12 cellular contexts compared by ENCODE assay signal in the genomic region with DNA sequence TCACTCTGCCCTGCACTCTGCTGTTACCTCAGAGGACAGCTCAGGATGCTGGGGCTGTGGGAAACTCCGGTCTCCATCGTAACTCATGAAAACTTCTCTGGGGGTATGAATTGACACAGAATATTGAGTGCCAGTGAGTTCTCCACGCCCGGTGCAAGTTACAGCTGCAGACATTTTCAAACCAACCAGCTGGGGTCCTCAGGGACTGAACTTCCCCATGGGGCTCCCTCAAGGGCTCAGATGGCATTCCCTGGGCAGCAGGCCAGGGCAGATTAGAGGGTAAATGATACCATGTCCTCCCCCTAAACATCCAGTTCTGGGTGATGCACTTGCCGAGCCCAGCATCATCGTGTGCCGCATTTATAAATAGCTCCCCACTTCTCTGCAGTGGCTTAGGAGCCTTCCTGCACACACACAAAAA. TPM values are rescaled to one million over a fixed set of nuclear protein-coding genes. Genes with fewer than 3 reads are reported as not detected.
A peak's percentile ranks its signal among the peaks of the same experiment; 100 is the strongest.
DNase-seq lines count a peak whose midpoint lies in the region; ATAC-seq and TF ChIP-seq lines count a peak whose summit lies in the region.
"Had no signal": no experiment of that assay in that cellular context is flagged by ENCODE, and none has a peak within 500 bp of the region (broad histone marks: within the 10 kb centered on the region; RNA-seq: fewer than 3 reads in every experiment).

No MANE protein-coding gene starts in this region.

- H3K4me3 Mint-ChIP-seq in endodermal cell: no peak overlapping the region

- no peaks in the 10 kb centered on the region for H3K27me3 Mint-ChIP-seq in endodermal cell (ENCODE audit: insufficient read depth)

- H3K27me3 ChIP-seq in right lobe of liver: no peaks in the 10 kb centered on the region
- no peaks in the 10 kb centered on the region for H3K27me3 ChIP-seq in endodermal cell (ENCODE audit: control insufficient read depth, insufficient read depth, low read length, poor library complexity, severe bottlenecking)

- TF ChIP-seq CTCF in right lobe of liver (IDR thresholded peaks at IDR 0.05): no peak
- no peak for TF ChIP-seq CTCF in endodermal cell (conservative IDR thresholded peaks at IDR 0.05)

- DNase-seq in Ammon's horn (ENCODE audit: low spot score) (peak; percentile 21), NCI-H2171 (lab: John Stamatoyannopoulos, UW) (peak; percentile 91), Right ventricle myocardium inferior (ENCODE audit: missing footprints) (no peak), right lobe of liver (no peak), endodermal cell (no peak), NCI-H187 (lab: John Stamatoyannopoulos, UW) (no peak)
- DNase-seq: amniotic stem cell, erythroblast had no signal

- H3K36me3 ChIP-seq in right lobe of liver (no peaks in the 10 kb centered on the region), endodermal cell (ENCODE audit: control insufficient read depth, insufficient read depth, low read length) (no peaks in the 10 kb centered on the region)
- H3K36me3 ChIP-seq: HAP-1 had no signal

- ATAC-seq in GM21825 (IDR thresholded peaks at IDR 0.05; ENCODE audit: unreplicated experiment) (peak; percentile 36), Right ventricle myocardium inferior (peak; percentile 93), right lobe of liver (no peak), GM21381 (IDR thresholded peaks at IDR 0.05; ENCODE audit: unreplicated experiment) (no peak)

- H3K9me3 Mint-ChIP-seq in endodermal cell: no peaks in the 10 kb centered on the region

- TF ChIP-seq POLR2A in right lobe of liver (IDR thresholded peaks at IDR 0.05): no peak

- H3K27ac ChIP-seq in right lobe of liver: no peak overlapping the region
- H3K27ac ChIP-seq in endodermal cell (ENCODE audit: low read depth, low read length): no peak overlapping the region
- H3K27ac ChIP-seq: C4-2B had no signal

- H3K4me1 Mint-ChIP-seq in endodermal cell: peaks cover 17% of the 10 kb centered on the region

- H3K36me3 Mint-ChIP-seq in endodermal cell (ENCODE audit: low read depth): no peaks in the 10 kb centered on the region

- 69% methylated on average over 2 of the region's 7 CpGs for WGBS in right lobe of liver (ENCODE audit: insufficient coverage, low coverage, low lambda C conversion rate, missing lambda C conversion rate)
- WGBS in endodermal cell (ENCODE audit: insufficient coverage in 1 of 2, insufficient read length in 1 of 2), 2 experiments: 82 to 91% methylated on average over 3 to 7 of the region's 7 CpGs

- no peak overlapping the region for H3K4me3 ChIP-seq in right lobe of liver
- no peak overlapping the region for H3K4me3 ChIP-seq in endodermal cell (ENCODE audit: low read length)
- H3K4me3 ChIP-seq: HAP-1 had no signal

- no peak overlapping the region for H3K9ac ChIP-seq in endodermal cell (ENCODE audit: extremely low read depth, low read length, poor library complexity, severe bottlenecking)

- H3K27ac Mint-ChIP-seq in endodermal cell: no peak overlapping the region

- intact Hi-C loops in Right ventricle myocardium inferior (cut with DNase I): loop anchor here (2.0 kb wide), 1 partner anchor 112 kb away; no protein-coding TSS in a partner anchor
- intact Hi-C loops in right lobe of liver (cut with DNase I): no loop called here

- no peaks in the 10 kb centered on the region for H3K9me3 ChIP-seq in right lobe of liver
- peaks cover 5% of the 10 kb centered on the region for H3K9me3 ChIP-seq in endodermal cell (ENCODE audit: control insufficient read depth, low read length)
- H3K9me3 ChIP-seq: HAP-1 had no signal

- H3K4me1 ChIP-seq in right lobe of liver: no peaks in the 10 kb centered on the region
- no peaks in the 10 kb centered on the region for H3K4me1 ChIP-seq in endodermal cell (ENCODE audit: control insufficient read depth, insufficient read depth, low read length)

RNA-seq across cellular contexts. Expression of a gene that starts 27.8 kb away (rescaled TPM):
- 2.3 TPM for total RNA-seq in Right ventricle myocardium inferior
- total RNA-seq in right lobe of liver: 1 to 10 TPM; 1.4 to 3.2 (median 1.7) TPM
- total RNA-seq in endodermal cell: 10 to 100 TPM in 1 of 2 donors, 1 to 10 TPM in 1; 9.3 to 10.9 TPM
- 11.1 TPM for polyA plus RNA-seq in endodermal cell (2013, experiment 1 of 2)
- polyA plus RNA-seq in endodermal cell (2013, experiment 2 of 2): 11.2 TPM

Comparison
In these comparisons a context has a peak if more than half of its experiments do, and no peak if none do; other contexts are left out.
1. DNase-seq: peak in Ammon's horn (single experiment) and NCI-H2171 (single experiment); none in Right ventricle myocardium inferior (single experiment), right lobe of liver (0 of 3), endodermal cell (single experiment) and NCI-H187 (0 of 2).
2. ATAC-seq: peak in GM21825 (single experiment) and Right ventricle myocardium inferior (single experiment); none in right lobe of liver (0 of 4) and GM21381 (single experiment).